20 cellular contexts compared by ENCODE assay signal in genomic region chr4:26619784-26620183, GRCh38.
DNase-seq lines count a peak whose midpoint lies in the region; ATAC-seq and TF ChIP-seq lines count a peak whose summit lies in the region.
"Had no signal": no experiment of that assay in that cellular context is flagged by ENCODE, and none has a peak within 500 bp of the region (broad histone marks: within the 10 kb centered on the region; RNA-seq: fewer than 3 reads in every experiment).

No MANE protein-coding gene starts in this region.

- peak; percentile 43 for DNase-seq in AG08396 (ENCODE audit: low spot score)
- peak; percentile 26 for DNase-seq in HS-5 (ENCODE audit: low read depth)
- peak; percentile 70 for DNase-seq in choroid plexus epithelial cell (ENCODE audit: low read depth)
- DNase-seq in iris pigment epithelial cell (ENCODE audit: low read depth), result peak; percentile 77
- no peak for DNase-seq in DMS53 (lab: John Stamatoyannopoulos, UW)
- DNase-seq: activated CD4-positive, alpha-beta T cell treated with anti-CD3 and anti-CD28 coated beads, Interleukin-2, amount 10 ng/mL, durations not matched to agents 24 days and 14 days; DND-41; left colon; naive thymus-derived CD4-positive, alpha-beta T cell; NCI-H1930; SJCRH30; stimulated activated naive B cell treated with anti-CD40 and anti-IgM and Interleukin-4, amounts not matched to agents 10 μg/mL and 1 μg/mL and 100 μg/mL, for 72 hours; T-helper 1 cell had no signal

- ATAC-seq in HG03457 (IDR thresholded peaks at IDR 0.05; ENCODE audit: unreplicated experiment) (no peak), HG03097 (IDR thresholded peaks at IDR 0.05; ENCODE audit: low FRiP score, unreplicated experiment) (no peak), HG02798 (IDR thresholded peaks at IDR 0.05; ENCODE audit: poor library complexity, unreplicated experiment) (no peak)
- ATAC-seq: K562; left colon; naive thymus-derived CD4-positive, alpha-beta T cell; sciatic nerve; stimulated activated naive B cell treated with anti-CD40 and anti-IgM and Interleukin-4, amounts not matched to agents 10 μg/mL and 1 μg/mL and 100 μg/mL, for 72 hours had no signal

- TF ChIP-seq CTCF in choroid plexus epithelial cell (conservative IDR thresholded peaks at IDR 0.05; ENCODE audit: low read depth, low read length), result no peak

- no peak overlapping the region for H3K4me3 ChIP-seq in choroid plexus epithelial cell (ENCODE audit: low read depth, low read length)
- H3K4me3 ChIP-seq: HAP-1, K562, SJCRH30, thoracic aorta had no signal
